Comparison of ENCODE assay signal across 11 cellular contexts in the genomic region with DNA sequence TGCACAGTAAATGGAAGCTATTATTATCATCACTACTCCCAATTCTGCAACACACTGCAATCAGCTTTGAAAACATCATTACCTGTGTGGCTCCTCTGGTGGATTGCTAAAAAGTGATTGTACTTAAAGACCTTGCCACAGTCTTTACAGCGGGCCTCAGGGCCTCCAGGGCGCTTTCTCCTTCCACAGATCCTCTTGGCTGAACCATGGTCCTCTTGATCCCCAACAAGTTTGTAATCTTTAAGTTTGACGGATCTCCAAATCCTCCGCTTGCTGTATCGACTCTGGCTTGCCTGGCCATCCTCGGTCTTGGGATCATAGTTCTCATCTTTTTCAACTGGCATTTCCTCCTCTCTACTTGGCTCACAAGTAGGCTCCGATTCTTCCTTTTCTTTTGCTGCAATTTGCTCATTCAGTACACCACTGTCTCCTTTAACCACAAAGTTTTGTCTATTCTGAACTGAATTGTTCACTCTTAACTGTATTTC.
A peak's percentile ranks its signal among the peaks of the same experiment; 100 is the strongest.
DNase-seq lines count a peak whose midpoint lies in the region; ATAC-seq and TF ChIP-seq lines count a peak whose summit lies in the region.
"Had no signal": no experiment of that assay in that cellular context is flagged by ENCODE, and none has a peak within 500 bp of the region (broad histone marks: within the 10 kb centered on the region; RNA-seq: fewer than 3 reads in every experiment).

No MANE protein-coding gene starts in this region.

- ATAC-seq in GM21737 (IDR thresholded peaks at IDR 0.05; ENCODE audit: unreplicated experiment): no peak
- ATAC-seq: sciatic nerve had no signal

- TF ChIP-seq CTCF in OCI-LY3 (IDR thresholded peaks at IDR 0.05; ENCODE audit: low read depth, low read length) (no peak), parathyroid adenoma (IDR thresholded peaks at IDR 0.05) (no peak)

- no peak for DNase-seq in T-helper 1 cell
- peak; percentile 40 for DNase-seq in ecto neural progenitor cell (ENCODE audit: low spot score)
- no peak for DNase-seq in germinal center (ENCODE audit: low spot score)
- no peak for DNase-seq in T-helper 9 cell
- DNase-seq: 8988T had no signal

- peaks cover 59% of the 10 kb centered on the region for H3K4me1 Mint-ChIP-seq in T-helper 1 cell treated with Interleukin-12 subunit alpha and Interleukin-12 subunit beta and Interleukin-4 antibody, amounts not matched to agents 30 μg/mL and 1 μg/mL, for 36 hours (ENCODE audit: low read depth)

- no peak overlapping the region for H2AFZ ChIP-seq in OCI-LY3 (ENCODE audit: low read depth, low read length)
- H2AFZ ChIP-seq in parathyroid adenoma: no peak overlapping the region

- H3K4me2 ChIP-seq in OCI-LY3 (ENCODE audit: low read length) (0 out of 2 replicates have a peak overlapping the region, but pooled peaks have one; percentile 5), parathyroid adenoma (ENCODE audit: low read length) (peak overlapping the region; percentile 8)

- H3K27me3 ChIP-seq in OCI-LY3 (ENCODE audit: low read depth, low read length): no peaks in the 10 kb centered on the region
- H3K27me3 ChIP-seq in parathyroid adenoma (ENCODE audit: control insufficient read depth, insufficient read depth, low read length): no peaks in the 10 kb centered on the region
- H3K27me3 ChIP-seq: cardiac muscle cell had no signal

- H3K27me3 Mint-ChIP-seq in T-helper 1 cell treated with Interleukin-12 subunit alpha and Interleukin-12 subunit beta and Interleukin-4 antibody, amounts not matched to agents 30 μg/mL and 1 μg/mL, for 36 hours (ENCODE audit: low read depth): no peaks in the 10 kb centered on the region

- H4K20me1 ChIP-seq in OCI-LY3 (ENCODE audit: insufficient read depth, low read length): peaks cover 19% of the 10 kb centered on the region

- peak overlapping the region; percentile 86 for H3K27ac Mint-ChIP-seq in T-helper 1 cell treated with Interleukin-12 subunit alpha and Interleukin-12 subunit beta and Interleukin-4 antibody, amounts not matched to agents 30 μg/mL and 1 μg/mL, for 36 hours

- H3K27ac ChIP-seq in OCI-LY3 (ENCODE audit: low read length) (no peak overlapping the region), parathyroid adenoma (no peak overlapping the region)
- H3K27ac ChIP-seq: cardiac muscle cell had no signal

- H3K4me3 ChIP-seq in OCI-LY3 (ENCODE audit: low read length) (no peak overlapping the region), parathyroid adenoma (ENCODE audit: low read depth, low read length) (no peak overlapping the region)
- H3K4me3 ChIP-seq: cardiac muscle cell had no signal

- H3K79me2 ChIP-seq in OCI-LY3 (ENCODE audit: low read length) (peaks cover 68% of the 10 kb centered on the region), parathyroid adenoma (peaks cover 31% of the 10 kb centered on the region)

- no peaks in the 10 kb centered on the region for H3K9me3 ChIP-seq in OCI-LY3 (ENCODE audit: insufficient read depth, low read length)
- no peaks in the 10 kb centered on the region for H3K9me3 ChIP-seq in parathyroid adenoma (ENCODE audit: control insufficient read depth, low read length)

- H3K4me3 Mint-ChIP-seq in T-helper 1 cell treated with Interleukin-12 subunit alpha and Interleukin-12 subunit beta and Interleukin-4 antibody, amounts not matched to agents 30 μg/mL and 1 μg/mL, for 36 hours: peak overlapping the region; percentile 96

- H3K4me1 ChIP-seq in OCI-LY3 (ENCODE audit: low read length) (peaks cover 40% of the 10 kb centered on the region), parathyroid adenoma (peaks cover 21% of the 10 kb centered on the region)

- H3K36me3 ChIP-seq in OCI-LY3 (replicated peaks; ENCODE audit: low read depth, low read length) (peaks cover 43% of the 10 kb centered on the region), parathyroid adenoma (ENCODE audit: control insufficient read depth, insufficient read depth, low read length) (no peaks in the 10 kb centered on the region)

- H3K9ac ChIP-seq in OCI-LY3 (ENCODE audit: low read length) (no peak overlapping the region), parathyroid adenoma (no peak overlapping the region)

- peaks cover 53% of the 10 kb centered on the region for H3K36me3 Mint-ChIP-seq in T-helper 1 cell treated with Interleukin-12 subunit alpha and Interleukin-12 subunit beta and Interleukin-4 antibody, amounts not matched to agents 30 μg/mL and 1 μg/mL, for 36 hours (ENCODE audit: low read depth)

- H3K9me3 Mint-ChIP-seq in T-helper 1 cell treated with Interleukin-12 subunit alpha and Interleukin-12 subunit beta and Interleukin-4 antibody, amounts not matched to agents 30 μg/mL and 1 μg/mL, for 36 hours: no peaks in the 10 kb centered on the region
